In genomic region chr2:8328189-8328588, GRCh38 we compare ENCODE assay signal across 20 cellular contexts.
DNase-seq lines count a peak whose midpoint lies in the region; ATAC-seq and TF ChIP-seq lines count a peak whose summit lies in the region.
"Had no signal": no experiment of that assay in that cellular context is flagged by ENCODE, and none has a peak within 500 bp of the region (broad histone marks: within the 10 kb centered on the region; RNA-seq: fewer than 3 reads in every experiment).

No MANE protein-coding gene starts in this region.

- peak; percentile 18 to 60 (median 22) for ATAC-seq in natural killer cell
- ATAC-seq: activated CD4-positive, CD25-positive, alpha-beta regulatory T cell treated with anti-CD3 and anti-CD28 coated beads, Interleukin-2, amount 50 U/mL, for 24 hours; body of pancreas had no signal

- 95% methylated on average over 5 of the region's 5 CpGs; no CpG with 5 or more reads in 1 of the 2 experiments for WGBS in endodermal cell (ENCODE audit: insufficient coverage in 1 of 2, insufficient read length in 1 of 2), 2 experiments

- peak overlapping the region; percentile 34; the same call in 1 of the 2 replicates for H3K4me2 ChIP-seq in OCI-LY3 (ENCODE audit: low read length)

- H3K36me3 Mint-ChIP-seq in CD14-positive monocyte (peaks cover 0 to 3% of the 10 kb centered on the region in 2 donors), endodermal cell (ENCODE audit: low read depth) (no peaks in the 10 kb centered on the region), natural killer cell (no peaks in the 10 kb centered on the region)
- H3K36me3 Mint-ChIP-seq: activated naive CD8-positive, alpha-beta T cell; CD4-positive, alpha-beta memory T cell had no signal

- intact Hi-C loops in CD14-positive monocyte (cut with micrococcal nuclease): loop anchor here in 1 of 2 donors (5.0 kb wide), 1 partner anchor 36 kb away; no protein-coding TSS in a partner anchor
- intact Hi-C loops in natural killer cell (cut with micrococcal nuclease): no loop called here

- TF ChIP-seq CTCF in CD14-positive monocyte (IDR thresholded peaks at IDR 0.05) (no peak), OCI-LY3 (IDR thresholded peaks at IDR 0.05; ENCODE audit: low read depth, low read length) (no peak), endodermal cell (conservative IDR thresholded peaks at IDR 0.05) (no peak), natural killer cell (IDR thresholded peaks at IDR 0.05) (no peak), GM20000 (IDR thresholded peaks at IDR 0.05; ENCODE audit: extremely low read depth, missing control alignments) (no peak)

- H3K27me3 ChIP-seq in OCI-LY3 (ENCODE audit: low read depth, low read length) (no peaks in the 10 kb centered on the region), endodermal cell (ENCODE audit: control insufficient read depth, insufficient read depth, low read length, poor library complexity, severe bottlenecking) (peaks cover 18% of the 10 kb centered on the region)
- H3K27me3 ChIP-seq: body of pancreas, sigmoid colon had no signal

- H3K9ac ChIP-seq in OCI-LY3 (ENCODE audit: low read length): no peak overlapping the region; the same call in 1 of the 2 replicates
- H3K9ac ChIP-seq in endodermal cell (ENCODE audit: extremely low read depth, low read length, poor library complexity, severe bottlenecking): no peak overlapping the region

- no peaks in the 10 kb centered on the region for H3K79me2 ChIP-seq in OCI-LY3 (ENCODE audit: low read length)

- H3K4me1 ChIP-seq in OCI-LY3 (ENCODE audit: low read length) (peaks cover 32% of the 10 kb centered on the region), endodermal cell (ENCODE audit: control insufficient read depth, insufficient read depth, low read length) (peaks cover 7% of the 10 kb centered on the region)

- no peaks in the 10 kb centered on the region for H3K36me3 ChIP-seq in OCI-LY3 (replicated peaks; ENCODE audit: low read depth, low read length)
- no peaks in the 10 kb centered on the region for H3K36me3 ChIP-seq in endodermal cell (ENCODE audit: control insufficient read depth, insufficient read depth, low read length)
- H3K36me3 ChIP-seq: sigmoid colon, thoracic aorta had no signal

- H3K9me3 Mint-ChIP-seq in CD14-positive monocyte (no peaks in the 10 kb centered on the region), endodermal cell (no peaks in the 10 kb centered on the region), natural killer cell (no peaks in the 10 kb centered on the region)
- H3K9me3 Mint-ChIP-seq: CD4-positive, alpha-beta memory T cell had no signal

- peak overlapping the region; percentile 21 to 83 (median 65) for H3K27ac Mint-ChIP-seq in CD14-positive monocyte
- H3K27ac Mint-ChIP-seq in endodermal cell: no peak overlapping the region
- H3K27ac Mint-ChIP-seq in natural killer cell: peak overlapping the region; percentile 94 to 99
- H3K27ac Mint-ChIP-seq: activated naive CD8-positive, alpha-beta T cell had no signal

- DNase-seq in CD14-positive monocyte (ENCODE audit: low spot score): peak; percentile 57
- DNase-seq in endodermal cell: peak; percentile 36
- DNase-seq in natural killer cell: no peak
- no peak for DNase-seq in DMS 273 treated with DMSO at 0.1 percent for 48 hours (lab: John Stamatoyannopoulos, UW)
- no peak for DNase-seq in GM20000 (ENCODE audit: low spot score)
- no peak for DNase-seq in activated CD8-positive, alpha-beta memory T cell treated with anti-CD3 and anti-CD28 coated beads, Interleukin-2, amount 50 U/mL, for 4 hours
- no peak for DNase-seq in HCEC 1CT
- DNase-seq: body of pancreas; CD4-positive, alpha-beta memory T cell; DMS53; head of caudate nucleus; NCI-H1930; NCI-H226; NCI-H774; sigmoid colon had no signal

- no peaks in the 10 kb centered on the region for H3K9me3 ChIP-seq in OCI-LY3 (ENCODE audit: insufficient read depth, low read length)
- no peaks in the 10 kb centered on the region for H3K9me3 ChIP-seq in endodermal cell (ENCODE audit: control insufficient read depth, low read length)
- H3K9me3 ChIP-seq: body of pancreas, sigmoid colon, thoracic aorta had no signal

- H3K4me3 ChIP-seq in OCI-LY3 (ENCODE audit: low read length) (no peak overlapping the region), endodermal cell (ENCODE audit: low read length) (no peak overlapping the region)
- H3K4me3 ChIP-seq: body of pancreas, sigmoid colon, thoracic aorta had no signal

- peaks cover 2 to 6% (median 4%) of the 10 kb centered on the region in 3 donors for H3K27me3 Mint-ChIP-seq in CD14-positive monocyte (ENCODE audit: low read depth in 3 of 3)
- H3K27me3 Mint-ChIP-seq in endodermal cell (ENCODE audit: insufficient read depth): peaks cover 22% of the 10 kb centered on the region
- no peaks in the 10 kb centered on the region for H3K27me3 Mint-ChIP-seq in natural killer cell (ENCODE audit: low read depth in 2 of 2)
- H3K27me3 Mint-ChIP-seq: activated naive CD8-positive, alpha-beta T cell; CD4-positive, alpha-beta memory T cell had no signal

- H3K4me3 Mint-ChIP-seq in CD14-positive monocyte (no peak overlapping the region), endodermal cell (no peak overlapping the region), natural killer cell (no peak overlapping the region)
- H3K4me3 Mint-ChIP-seq: activated naive CD8-positive, alpha-beta T cell had no signal

- no peak overlapping the region for H3K27ac ChIP-seq in OCI-LY3 (ENCODE audit: low read length)
- no peak overlapping the region for H3K27ac ChIP-seq in endodermal cell (ENCODE audit: low read depth, low read length)
- H3K27ac ChIP-seq: body of pancreas, HL-60, sigmoid colon, thoracic aorta had no signal

- peaks cover 38% of the 10 kb centered on the region for H3K4me1 Mint-ChIP-seq in CD14-positive monocyte
- H3K4me1 Mint-ChIP-seq in endodermal cell: peaks cover 23% of the 10 kb centered on the region
- H3K4me1 Mint-ChIP-seq in natural killer cell: peaks cover 88 to 93% of the 10 kb centered on the region in 2 donors

- H2AFZ ChIP-seq in OCI-LY3 (ENCODE audit: low read depth, low read length): no peak overlapping the region; the same call in 1 of the 2 replicates

- H4K20me1 ChIP-seq in OCI-LY3 (ENCODE audit: insufficient read depth, low read length): no peaks in the 10 kb centered on the region

Comparison
In these comparisons a context has a peak if more than half of its experiments do, and no peak if none do; other contexts are left out.
1. DNase-seq: peak in CD14-positive monocyte (single experiment) and endodermal cell (single experiment); none in natural killer cell (single experiment), DMS 273 treated with DMSO at 0.1 percent for 48 hours (single experiment), GM20000 (single experiment), activated CD8-positive, alpha-beta memory T cell treated with anti-CD3 and anti-CD28 coated beads, Interleukin-2, amount 50 U/mL, for 4 hours (single experiment) and HCEC 1CT (single experiment).